Comparison of ENCODE assay signal across 11 cellular contexts in genomic region chr18:69897397-69898108, GRCh38. TPM values are rescaled to one million over a fixed set of nuclear protein-coding genes. Genes with fewer than 3 reads are reported as not detected.
DNase-seq lines count a peak whose midpoint lies in the region; ATAC-seq and TF ChIP-seq lines count a peak whose summit lies in the region.
"Had no signal": no experiment of that assay in that cellular context is flagged by ENCODE, and none has a peak within 500 bp of the region (broad histone marks: within the 10 kb centered on the region; RNA-seq: fewer than 3 reads in every experiment).

No MANE protein-coding gene starts in this region.

- peak; percentile 35 for ATAC-seq in GM18873 (IDR thresholded peaks at IDR 0.05; ENCODE audit: low FRiP score, unreplicated experiment)
- peak; percentile 59 for ATAC-seq in HG03064 (IDR thresholded peaks at IDR 0.05; ENCODE audit: low read depth, unreplicated experiment)
- ATAC-seq in activated B cell treated with CpG ODN at 0.5 μM for 24 hours (ENCODE audit: low read depth), result no peak
- ATAC-seq: HCT116, left lobe of liver had no signal

- no peaks in the 10 kb centered on the region for H3K27me3 Mint-ChIP-seq in activated B cell treated with CpG ODN at 0.5 μM for 24 hours

- H3K27ac Mint-ChIP-seq in activated B cell treated with CpG ODN at 0.5 μM for 24 hours, result no peak overlapping the region

- CTCF ChIA-PET in activated B cell treated with CpG ODN at 0.5 μM for 24 hours (lab: Charles Lee), result no interaction called here

- no peak for TF ChIP-seq CTCF in activated B cell treated with CpG ODN at 0.5 μM for 24 hours (IDR thresholded peaks at IDR 0.05)

- peaks cover 3% of the 10 kb centered on the region for H3K9me3 Mint-ChIP-seq in activated B cell treated with CpG ODN at 0.5 μM for 24 hours

- H3K4me1 Mint-ChIP-seq in activated B cell treated with CpG ODN at 0.5 μM for 24 hours, result peaks cover 6% of the 10 kb centered on the region

- H3K36me3 Mint-ChIP-seq in activated B cell treated with CpG ODN at 0.5 μM for 24 hours (ENCODE audit: low read depth), result no peaks in the 10 kb centered on the region

- peak overlapping the region; percentile 44 for H3K4me3 Mint-ChIP-seq in activated B cell treated with CpG ODN at 0.5 μM for 24 hours

- DNase-seq in AML-193 (lab: John Stamatoyannopoulos, UW), result peak; percentile 19 to 24
- DNase-seq in activated B cell treated with CpG ODN at 0.5 μM for 24 hours, result no peak
- DNase-seq in SIG-M5 treated with dmso at 0.1 percent for 504 hours (lab: John Stamatoyannopoulos, UW; ENCODE audit: unreplicated experiment), result no peak
- DNase-seq in NCI-H1694 (lab: John Stamatoyannopoulos, UW), result no peak
- DNase-seq in DMS53 treated with DMSO at 0.1 percent for 48 hours (lab: John Stamatoyannopoulos, UW; ENCODE audit: unreplicated experiment), result no peak
- DNase-seq in NCI-H2107 treated with DMSO at 0.1 percent for 48 hours (lab: John Stamatoyannopoulos, UW; ENCODE audit: unreplicated experiment), result no peak
- DNase-seq: NCI-H510A treated with DMSO at 0.1 percent for 48 hours had no signal

- POLR2A ChIA-PET in activated B cell treated with CpG ODN at 0.5 μM for 24 hours (lab: Charles Lee), result no interaction called here

- intact Hi-C loops in activated B cell treated with CpG ODN at 0.5 μM for 24 hours (cut with micrococcal nuclease), result no loop called here

RNA-seq across cellular contexts. Expression of gene CD226, which starts 50.1 kb away (rescaled TPM):
- total RNA-seq in activated B cell treated with CpG ODN at 0.5 μM for 24 hours, result 6.7 and 8.3 TPM in 2 replicates

Comparison
In these comparisons a context has a peak if more than half of its experiments do, and no peak if none do; other contexts are left out.
1. DNase-seq: peak in AML-193 (2 of 2); none in activated B cell treated with CpG ODN at 0.5 μM for 24 hours (single experiment), SIG-M5 treated with dmso at 0.1 percent for 504 hours (single experiment), NCI-H1694 (single experiment), DMS53 treated with DMSO at 0.1 percent for 48 hours (single experiment) and NCI-H2107 treated with DMSO at 0.1 percent for 48 hours (single experiment).